1 cellular context compared by ENCODE assay signal in the genomic region with DNA sequence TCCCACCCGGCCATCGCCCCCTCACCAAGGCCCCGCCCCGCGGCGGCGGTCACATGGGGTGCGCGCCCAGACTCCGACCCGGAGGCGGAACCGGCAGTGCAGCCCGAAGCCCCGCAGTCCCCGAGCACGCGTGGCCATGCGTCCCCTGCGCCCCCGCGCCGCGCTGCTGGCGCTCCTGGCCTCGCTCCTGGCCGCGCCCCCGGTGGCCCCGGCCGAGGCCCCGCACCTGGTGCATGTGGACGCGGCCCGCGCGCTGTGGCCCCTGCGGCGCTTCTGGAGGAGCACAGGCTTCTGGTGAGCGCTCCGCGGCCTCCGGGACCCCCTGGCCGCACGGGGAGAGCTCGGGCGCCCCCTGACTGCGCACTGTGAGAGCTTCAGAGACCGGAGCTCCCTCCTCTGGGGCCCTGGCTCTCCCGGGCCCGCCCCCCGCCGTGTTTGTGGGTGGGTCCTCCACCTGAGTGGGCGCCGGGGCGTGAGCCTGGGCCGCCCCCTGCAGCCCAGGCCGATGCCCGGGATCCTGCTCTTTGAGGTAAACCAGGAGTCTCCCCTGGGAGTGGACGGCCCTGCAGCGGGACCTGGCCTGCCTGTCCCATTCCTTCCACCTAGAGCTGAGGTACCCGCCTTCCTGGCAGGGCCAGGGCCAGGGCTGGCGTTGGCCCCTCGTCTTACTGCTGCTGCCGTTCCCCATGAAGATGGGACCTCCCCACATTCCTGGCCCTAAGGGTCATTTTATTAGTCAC.
TF ChIP-seq lines count a peak whose summit lies in the region.

IDUA (plus strand) TSS at position 96 of the 740 bp plus-strand sequence; CDS start at position 137, 41 bp downstream.

TF ChIP-seq in HepG2, 621 proteins besides CTCF, POLR2A, EP300 and RAD21 (continued from another document and continues in another):
- no peak for TF ChIP-seq ZNF281 (CRISPR knock-in tag; IDR thresholded peaks at IDR 0.05; ENCODE audit: borderline replicate concordance)
- TF ChIP-seq ZFP36L1 (CRISPR knock-in tag; IDR thresholded peaks at IDR 0.05), result no peak
- 0 out of 2 replicates have a peak, but pooled peaks have one; percentile 54 for TF ChIP-seq HINFP (CRISPR knock-in tag; IDR thresholded peaks at IDR 0.05; ENCODE audit: low read depth)
- peak; percentile 68 for TF ChIP-seq ZNF781 (CRISPR knock-in tag; IDR thresholded peaks at IDR 0.05; ENCODE audit: borderline replicate concordance, not compliant biosample characterization)
- no peak for TF ChIP-seq SMARCC2 (IDR thresholded peaks at IDR 0.05)
- TF ChIP-seq ZNF891 (CRISPR knock-in tag; IDR thresholded peaks at IDR 0.05), result peak; percentile 63; the same call in 1 of the 2 replicates
- TF ChIP-seq REL (CRISPR knock-in tag; conservative IDR thresholded peaks at IDR 0.05), result peak; percentile 33; the same call in 1 of the 2 replicates
- no peak for TF ChIP-seq ZNF335 (CRISPR knock-in tag; IDR thresholded peaks at IDR 0.05)
- peak; percentile 34; the same call in 1 of the 2 replicates for TF ChIP-seq ZNF275 (CRISPR knock-in tag; IDR thresholded peaks at IDR 0.05; ENCODE audit: borderline replicate concordance)
- no peak for TF ChIP-seq RFXANK (CRISPR knock-in tag; IDR thresholded peaks at IDR 0.05)
- TF ChIP-seq, protein P1, sequence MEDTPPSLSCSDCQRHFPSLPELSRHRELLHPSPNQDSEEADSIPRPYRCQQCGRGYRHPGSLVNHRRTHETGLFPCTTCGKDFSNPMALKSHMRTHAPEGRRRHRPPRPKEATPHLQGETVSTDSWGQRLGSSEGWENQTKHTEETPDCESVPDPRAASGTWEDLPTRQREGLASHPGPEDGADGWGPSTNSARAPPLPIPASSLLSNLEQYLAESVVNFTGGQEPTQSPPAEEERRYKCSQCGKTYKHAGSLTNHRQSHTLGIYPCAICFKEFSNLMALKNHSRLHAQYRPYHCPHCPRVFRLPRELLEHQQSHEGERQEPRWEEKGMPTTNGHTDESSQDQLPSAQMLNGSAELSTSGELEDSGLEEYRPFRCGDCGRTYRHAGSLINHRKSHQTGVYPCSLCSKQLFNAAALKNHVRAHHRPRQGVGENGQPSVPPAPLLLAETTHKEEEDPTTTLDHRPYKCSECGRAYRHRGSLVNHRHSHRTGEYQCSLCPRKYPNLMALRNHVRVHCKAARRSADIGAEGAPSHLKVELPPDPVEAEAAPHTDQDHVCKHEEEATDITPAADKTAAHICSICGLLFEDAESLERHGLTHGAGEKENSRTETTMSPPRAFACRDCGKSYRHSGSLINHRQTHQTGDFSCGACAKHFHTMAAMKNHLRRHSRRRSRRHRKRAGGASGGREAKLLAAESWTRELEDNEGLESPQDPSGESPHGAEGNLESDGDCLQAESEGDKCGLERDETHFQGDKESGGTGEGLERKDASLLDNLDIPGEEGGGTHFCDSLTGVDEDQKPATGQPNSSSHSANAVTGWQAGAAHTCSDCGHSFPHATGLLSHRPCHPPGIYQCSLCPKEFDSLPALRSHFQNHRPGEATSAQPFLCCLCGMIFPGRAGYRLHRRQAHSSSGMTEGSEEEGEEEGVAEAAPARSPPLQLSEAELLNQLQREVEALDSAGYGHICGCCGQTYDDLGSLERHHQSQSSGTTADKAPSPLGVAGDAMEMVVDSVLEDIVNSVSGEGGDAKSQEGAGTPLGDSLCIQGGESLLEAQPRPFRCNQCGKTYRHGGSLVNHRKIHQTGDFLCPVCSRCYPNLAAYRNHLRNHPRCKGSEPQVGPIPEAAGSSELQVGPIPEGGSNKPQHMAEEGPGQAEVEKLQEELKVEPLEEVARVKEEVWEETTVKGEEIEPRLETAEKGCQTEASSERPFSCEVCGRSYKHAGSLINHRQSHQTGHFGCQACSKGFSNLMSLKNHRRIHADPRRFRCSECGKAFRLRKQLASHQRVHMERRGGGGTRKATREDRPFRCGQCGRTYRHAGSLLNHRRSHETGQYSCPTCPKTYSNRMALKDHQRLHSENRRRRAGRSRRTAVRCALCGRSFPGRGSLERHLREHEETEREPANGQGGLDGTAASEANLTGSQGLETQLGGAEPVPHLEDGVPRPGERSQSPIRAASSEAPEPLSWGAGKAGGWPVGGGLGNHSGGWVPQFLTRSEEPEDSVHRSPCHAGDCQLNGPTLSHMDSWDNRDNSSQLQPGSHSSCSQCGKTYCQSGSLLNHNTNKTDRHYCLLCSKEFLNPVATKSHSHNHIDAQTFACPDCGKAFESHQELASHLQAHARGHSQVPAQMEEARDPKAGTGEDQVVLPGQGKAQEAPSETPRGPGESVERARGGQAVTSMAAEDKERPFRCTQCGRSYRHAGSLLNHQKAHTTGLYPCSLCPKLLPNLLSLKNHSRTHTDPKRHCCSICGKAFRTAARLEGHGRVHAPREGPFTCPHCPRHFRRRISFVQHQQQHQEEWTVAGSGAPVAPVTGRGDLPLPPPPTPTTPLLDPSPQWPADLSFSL (CRISPR knock-in tag; IDR thresholded peaks at IDR 0.05), result no peak
- TF ChIP-seq KAT2B (IDR thresholded peaks at IDR 0.05; ENCODE audit: borderline replicate concordance, low read depth, low read length), result no peak
- no peak for TF ChIP-seq SIN3A (IDR thresholded peaks at IDR 0.05; ENCODE audit: borderline replicate concordance, low read depth, low read length)
- no peak for TF ChIP-seq SP1 (IDR thresholded peaks at IDR 0.05)
- no peak for TF ChIP-seq SP1 (CRISPR knock-in tag; IDR thresholded peaks at IDR 0.05)
- TF ChIP-seq RFX3 (CRISPR knock-in tag; IDR thresholded peaks at IDR 0.05), result no peak
- no peak for TF ChIP-seq ATF1 (CRISPR knock-in tag; IDR thresholded peaks at IDR 0.05)
- TF ChIP-seq ZBTB8A (CRISPR knock-in tag; IDR thresholded peaks at IDR 0.05; ENCODE audit: borderline replicate concordance, low read depth), result no peak
- peak; percentile 45 for TF ChIP-seq UBTF (CRISPR knock-in tag; IDR thresholded peaks at IDR 0.05)
- peak; percentile 96 for TF ChIP-seq KDM2A (CRISPR knock-in tag; IDR thresholded peaks at IDR 0.05; ENCODE audit: borderline replicate concordance, low read depth)
- no peak for TF ChIP-seq ISL2 (CRISPR knock-in tag; IDR thresholded peaks at IDR 0.05)
- peak; percentile 78; the same call in 1 of the 2 replicates for TF ChIP-seq TOPORS (CRISPR knock-in tag; IDR thresholded peaks at IDR 0.05)
- TF ChIP-seq SETDB1 (CRISPR knock-in tag; IDR thresholded peaks at IDR 0.05; ENCODE audit: borderline replicate concordance), result no peak
- no peak for TF ChIP-seq EZH2 (conservative IDR thresholded peaks at IDR 0.05; ENCODE audit: low read depth, low read length)
- no peak for TF ChIP-seq NKX3-1 (CRISPR knock-in tag; IDR thresholded peaks at IDR 0.05)
- TF ChIP-seq ZNF605 (CRISPR knock-in tag; IDR thresholded peaks at IDR 0.05), result no peak
- no peak for TF ChIP-seq RORA (CRISPR knock-in tag; IDR thresholded peaks at IDR 0.05)
- no peak for TF ChIP-seq POLR2AphosphoS2 (IDR thresholded peaks at IDR 0.05; ENCODE audit: low read depth, low read length)
- no peak for TF ChIP-seq CC2D1A (CRISPR knock-in tag; IDR thresholded peaks at IDR 0.05)
- no peak for TF ChIP-seq ZNF550 (CRISPR knock-in tag; IDR thresholded peaks at IDR 0.05; ENCODE audit: borderline replicate concordance)
- no peak for TF ChIP-seq HNF4G (IDR thresholded peaks at IDR 0.05; ENCODE audit: borderline replicate concordance, low read depth, low read length)
- no peak for TF ChIP-seq HNF4G (CRISPR knock-in tag; IDR thresholded peaks at IDR 0.05; ENCODE audit: borderline replicate concordance, low read depth)
- TF ChIP-seq CREM (IDR thresholded peaks at IDR 0.05), result no peak
- TF ChIP-seq CREM (CRISPR knock-in tag; IDR thresholded peaks at IDR 0.05), result no peak
- no peak for TF ChIP-seq KLF11 (CRISPR knock-in tag; IDR thresholded peaks at IDR 0.05)
- TF ChIP-seq ZNF296 (CRISPR knock-in tag; conservative IDR thresholded peaks at IDR 0.05), result no peak
- TF ChIP-seq POLR2AphosphoS5 (IDR thresholded peaks at IDR 0.05; ENCODE audit: low read depth, low read length), result no peak; the same call in none of the 2 replicates
- TF ChIP-seq MAZ (IDR thresholded peaks at IDR 0.05; ENCODE audit: borderline replicate concordance, low read depth, low read length), result peak; percentile 51; the same call in 1 of the 2 replicates
- TF ChIP-seq MAZ (CRISPR knock-in tag; IDR thresholded peaks at IDR 0.05; ENCODE audit: low read depth), result peak; percentile 91
- peak; percentile 14; the same call in 1 of the 2 replicates for TF ChIP-seq ZNF614 (CRISPR knock-in tag; IDR thresholded peaks at IDR 0.05; ENCODE audit: borderline replicate concordance)
- TF ChIP-seq ZNF292 (CRISPR knock-in tag; IDR thresholded peaks at IDR 0.05; ENCODE audit: borderline replicate concordance, low read depth), result no peak
- peak; percentile 88; the same call in 1 of the 2 replicates for TF ChIP-seq ZNF230 (CRISPR knock-in tag; IDR thresholded peaks at IDR 0.05)
- peak; percentile 31; the same call in 1 of the 2 replicates for TF ChIP-seq MEF2D (CRISPR knock-in tag; IDR thresholded peaks at IDR 0.05)
- TF ChIP-seq, protein P2, sequence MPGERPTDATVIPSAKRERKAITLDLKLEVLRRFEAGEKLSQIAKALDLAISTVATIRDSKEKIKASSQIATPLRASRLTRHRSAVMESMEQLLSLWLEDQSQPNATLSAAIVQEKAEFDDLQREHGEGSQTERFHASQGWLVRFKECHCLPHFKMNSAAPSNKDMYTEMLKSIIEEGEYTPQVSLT (CRISPR knock-in tag; IDR thresholded peaks at IDR 0.05; ENCODE audit: borderline replicate concordance, low read depth), result no peak; the same call in 1 of the 2 replicates
- no peak for TF ChIP-seq SOX6 (IDR thresholded peaks at IDR 0.05)
- peak; percentile 52; the same call in 1 of the 2 replicates for TF ChIP-seq SOX6 (CRISPR knock-in tag; IDR thresholded peaks at IDR 0.05)
- TF ChIP-seq POGK (CRISPR knock-in tag; conservative IDR thresholded peaks at IDR 0.05), result no peak
- TF ChIP-seq FOXM1 (CRISPR knock-in tag; IDR thresholded peaks at IDR 0.05), result no peak
- TF ChIP-seq ZNF225 (CRISPR knock-in tag; IDR thresholded peaks at IDR 0.05), result no peak
- TF ChIP-seq ZNF207 (IDR thresholded peaks at IDR 0.05; ENCODE audit: borderline replicate concordance), result no peak
- peak; percentile 30; the same call in 1 of the 2 replicates for TF ChIP-seq PHF20 (CRISPR knock-in tag; IDR thresholded peaks at IDR 0.05)
